3 cellular contexts compared by ENCODE assay signal in genomic region chr7:112236597-112236996, GRCh38.
TF ChIP-seq lines count a peak whose summit lies in the region.

No MANE protein-coding gene starts in this region.

TF ChIP-seq in A549, 52 proteins besides CTCF, POLR2A, EP300 and RAD21:
- no peak for TF ChIP-seq FOSL2 (IDR thresholded peaks at IDR 0.05)
- peak; percentile 65 for TF ChIP-seq FOSL2 (CRISPR knock-in tag; IDR thresholded peaks at IDR 0.05)
- no peak for TF ChIP-seq CHD4 (IDR thresholded peaks at IDR 0.05; ENCODE audit: borderline replicate concordance)

TF ChIP-seq in K562, 482 proteins besides CTCF, POLR2A, EP300 and RAD21:
- 0 out of 2 replicates have a peak, but pooled peaks have one; percentile 3 for TF ChIP-seq ZNF277 (CRISPR knock-in tag; IDR thresholded peaks at IDR 0.05; ENCODE audit: borderline replicate concordance)
- no peak for TF ChIP-seq ZBTB17 (CRISPR knock-in tag; IDR thresholded peaks at IDR 0.05)
TF ChIP-seq in K562: peak in this region for 1.

TF ChIP-seq in HepG2, 621 proteins besides CTCF, POLR2A, EP300 and RAD21 (continues in another document):
- TF ChIP-seq SYNCRIP (IDR thresholded peaks at IDR 0.05; ENCODE audit: insufficient read depth, low read depth, low read length) (no peak), ZNF20 (CRISPR knock-in tag; IDR thresholded peaks at IDR 0.05) (no peak), FOXK2 (IDR thresholded peaks at IDR 0.05) (no peak), ZNF709 (CRISPR knock-in tag; IDR thresholded peaks at IDR 0.05) (no peak), EEA1 (CRISPR knock-in tag; IDR thresholded peaks at IDR 0.05; ENCODE audit: borderline replicate concordance) (no peak), ZNF737 (CRISPR knock-in tag; IDR thresholded peaks at IDR 0.05; ENCODE audit: borderline replicate concordance) (no peak), ZSCAN5A (CRISPR knock-in tag; IDR thresholded peaks at IDR 0.05; ENCODE audit: borderline replicate concordance) (no peak), ZNF615 (CRISPR knock-in tag; IDR thresholded peaks at IDR 0.05; ENCODE audit: borderline replicate concordance) (no peak), ZNF496 (CRISPR knock-in tag; IDR thresholded peaks at IDR 0.05; ENCODE audit: insufficient replicate concordance) (no peak), HNF4A (CRISPR knock-in tag; IDR thresholded peaks at IDR 0.05) (peak; percentile 80), STAT5B (CRISPR knock-in tag; IDR thresholded peaks at IDR 0.05) (no peak), CEBPZ (IDR thresholded peaks at IDR 0.05; ENCODE audit: low read length) (no peak), MZF1 (CRISPR knock-in tag; IDR thresholded peaks at IDR 0.05; ENCODE audit: borderline replicate concordance) (no peak), ZBED4 (CRISPR knock-in tag; IDR thresholded peaks at IDR 0.05; ENCODE audit: borderline replicate concordance) (peak; percentile 20; the same call in 1 of the 2 replicates), FOXO4 (CRISPR knock-in tag; conservative IDR thresholded peaks at IDR 0.05) (no peak), SUZ12 (IDR thresholded peaks at IDR 0.05; ENCODE audit: low read depth, low read length) (no peak), PAF1 (CRISPR knock-in tag; IDR thresholded peaks at IDR 0.05) (no peak), ZNF580 (CRISPR knock-in tag; IDR thresholded peaks at IDR 0.05; ENCODE audit: borderline replicate concordance, low read depth) (no peak), ZNF609 (CRISPR knock-in tag; IDR thresholded peaks at IDR 0.05; ENCODE audit: borderline replicate concordance) (peak; percentile 70; the same call in 1 of the 2 replicates), NFYB (CRISPR knock-in tag; IDR thresholded peaks at IDR 0.05) (no peak), BATF2 (CRISPR knock-in tag; IDR thresholded peaks at IDR 0.05) (no peak), MIER3 (CRISPR knock-in tag; IDR thresholded peaks at IDR 0.05; ENCODE audit: borderline replicate concordance) (no peak), ZFP36 (IDR thresholded peaks at IDR 0.05; ENCODE audit: borderline replicate concordance, low read depth, low read length, partially characterized antibody) (no peak), MLX (CRISPR knock-in tag; IDR thresholded peaks at IDR 0.05) (0 out of 2 replicates have a peak, but pooled peaks have one; percentile 23), KDM5A (IDR thresholded peaks at IDR 0.05; ENCODE audit: borderline replicate concordance, low read length) (no peak), CREB3 (CRISPR knock-in tag; IDR thresholded peaks at IDR 0.05) (no peak), NR2C2 (CRISPR knock-in tag; IDR thresholded peaks at IDR 0.05; ENCODE audit: borderline replicate concordance) (no peak), MBD4 (IDR thresholded peaks at IDR 0.05; ENCODE audit: borderline replicate concordance, low read length) (no peak), ZNF510 (CRISPR knock-in tag; IDR thresholded peaks at IDR 0.05; ENCODE audit: low read depth) (no peak), ZNF549 (CRISPR knock-in tag; IDR thresholded peaks at IDR 0.05) (no peak), ONECUT2 (CRISPR knock-in tag; IDR thresholded peaks at IDR 0.05) (no peak), DMTF1 (CRISPR knock-in tag; IDR thresholded peaks at IDR 0.05) (no peak), TBX2 (CRISPR knock-in tag; IDR thresholded peaks at IDR 0.05; ENCODE audit: borderline replicate concordance) (no peak), MEIS1 (CRISPR knock-in tag; IDR thresholded peaks at IDR 0.05; ENCODE audit: borderline replicate concordance) (no peak)
